19 cellular contexts compared by ENCODE assay signal in the genomic region with DNA sequence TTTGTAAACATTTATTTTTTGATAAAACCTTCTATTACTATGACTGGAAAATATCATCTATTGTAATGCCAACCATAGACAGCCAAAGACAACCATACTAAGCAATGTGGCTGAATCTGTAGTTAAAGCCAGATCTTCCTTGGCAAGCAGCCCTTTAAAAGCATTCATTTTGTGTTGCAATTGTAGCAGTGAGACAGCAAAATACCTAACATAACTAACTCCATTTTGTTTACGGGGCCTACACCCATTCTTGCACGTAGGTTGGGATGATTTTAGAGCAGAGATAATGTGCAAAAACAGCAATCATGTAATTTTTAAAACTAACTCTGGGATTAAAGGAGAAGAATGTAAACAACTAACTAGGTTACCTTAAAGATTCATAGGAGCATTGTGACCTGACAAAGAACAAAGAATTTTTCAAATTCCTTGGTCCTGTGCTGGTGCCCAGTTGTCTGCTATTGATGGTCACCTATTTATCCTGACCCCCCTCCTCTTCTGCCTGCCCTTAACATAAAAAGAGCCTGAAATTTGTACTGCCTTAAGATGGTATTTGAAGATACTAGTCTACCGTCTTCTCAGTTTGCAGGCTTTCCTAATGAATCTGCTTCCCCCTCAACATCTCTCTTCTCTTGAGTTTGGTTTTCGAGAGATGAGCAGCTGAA. TPM values are rescaled to one million over a fixed set of nuclear protein-coding genes. Genes with fewer than 3 reads are reported as not detected.
"Had no signal": no experiment of that assay in that cellular context is flagged by ENCODE, and none has a peak within 500 bp of the region (broad histone marks: within the 10 kb centered on the region; RNA-seq: fewer than 3 reads in every experiment).

No MANE protein-coding gene starts in this region.

- H3K9me3 ChIP-seq: adrenal gland, prostate gland, transverse colon had no signal

- H3K27me3 ChIP-seq: adrenal gland, transverse colon had no signal

- H3K4me3 ChIP-seq: adrenal gland, prostate gland, transverse colon had no signal

- ATAC-seq: activated CD4-positive, alpha-beta T cell treated with anti-CD3 and anti-CD28 coated beads for 36 hours; effector memory CD8-positive, alpha-beta T cell; foreskin keratinocyte; right cardiac atrium; stimulated activated naive CD8-positive, alpha-beta T cell treated with anti-CD3 and anti-CD28 coated beads, Interleukin-15, Interleukin-2, amounts not matched to agents 100 U/mL and 50 U/mL, for 24 hours had no signal

- DNase-seq: activated CD4-positive, alpha-beta memory T cell treated with anti-CD3 and anti-CD28 coated beads for 36 hours; activated CD4-positive, alpha-beta T cell treated with anti-CD3 and anti-CD28 coated beads for 36 hours; activated naive CD4-positive, alpha-beta T cell treated with anti-CD3 and anti-CD28 coated beads, Interleukin-2, amount 10 ng/mL, durations not matched to agents 7 days and 5 days; activated T-cell treated with anti-CD3 and anti-CD28 coated beads, Interleukin-2, amount 50 U/mL, for 24 hours; adrenal gland; caudate nucleus; effector memory CD8-positive, alpha-beta T cell; foreskin keratinocyte; glutamatergic neuron; nephron progenitor cell; occipital lobe; right cardiac atrium; stimulated activated naive CD8-positive, alpha-beta T cell treated with anti-CD3 and anti-CD28 coated beads, Interleukin-15, Interleukin-2, amounts not matched to agents 100 U/mL and 50 U/mL, for 24 hours; transverse colon; WERI-Rb-1 had no signal

- H3K36me3 ChIP-seq: adrenal gland, prostate gland, transverse colon, WERI-Rb-1 had no signal

- H3K27ac ChIP-seq: adrenal gland, foreskin keratinocyte, prostate gland, transverse colon, WERI-Rb-1 had no signal

- H3K4me1 ChIP-seq: adrenal gland, prostate gland had no signal

RNA-seq across cellular contexts. Expression of gene IFNA1, which starts 10.6 kb away (rescaled TPM):
- total RNA-seq: activated CD4-positive, alpha-beta memory T cell treated with anti-CD3 and anti-CD28 coated beads for 36 hours; activated CD4-positive, alpha-beta T cell treated with anti-CD3 and anti-CD28 coated beads for 36 hours; adrenal gland; foreskin keratinocyte; liver; mesenteric fat pad; occipital lobe; prostate gland; right cardiac atrium; T-helper 1 cell treated with Interleukin-12 subunit alpha and Interleukin-12 subunit beta and Interleukin-4 antibody, amounts not matched to agents 30 ng/mL and 1 ng/mL, for 36 hours; transverse colon had no signal
- polyA plus RNA-seq: adrenal gland, foreskin keratinocyte, liver, right cardiac atrium had no signal

RNA-seq across cellular contexts. Expression of gene IFNE, which starts 31.2 kb away (rescaled TPM):
- total RNA-seq: activated CD4-positive, alpha-beta memory T cell treated with anti-CD3 and anti-CD28 coated beads for 36 hours; activated CD4-positive, alpha-beta T cell treated with anti-CD3 and anti-CD28 coated beads for 36 hours; adrenal gland; liver; mesenteric fat pad; occipital lobe; prostate gland; right cardiac atrium; T-helper 1 cell treated with Interleukin-12 subunit alpha and Interleukin-12 subunit beta and Interleukin-4 antibody, amounts not matched to agents 30 ng/mL and 1 ng/mL, for 36 hours; transverse colon had no signal
- polyA plus RNA-seq: adrenal gland, liver, right cardiac atrium had no signal

RNA-seq across cellular contexts. Expression of gene IFNA8, which starts 41.9 kb away (rescaled TPM):
- total RNA-seq: activated CD4-positive, alpha-beta memory T cell treated with anti-CD3 and anti-CD28 coated beads for 36 hours; activated CD4-positive, alpha-beta T cell treated with anti-CD3 and anti-CD28 coated beads for 36 hours; adrenal gland; foreskin keratinocyte; liver; mesenteric fat pad; occipital lobe; prostate gland; right cardiac atrium; T-helper 1 cell treated with Interleukin-12 subunit alpha and Interleukin-12 subunit beta and Interleukin-4 antibody, amounts not matched to agents 30 ng/mL and 1 ng/mL, for 36 hours; transverse colon had no signal
- polyA plus RNA-seq: adrenal gland, foreskin keratinocyte, liver, right cardiac atrium had no signal
